ENCODE assay signal across 8 cellular contexts in genomic region chr16:4323845-4324478, GRCh38. TPM values are rescaled to one million over a fixed set of nuclear protein-coding genes. Genes with fewer than 3 reads are reported as not detected.
DNase-seq lines count a peak whose midpoint lies in the region; ATAC-seq and TF ChIP-seq lines count a peak whose summit lies in the region.

No MANE protein-coding gene starts in this region.

- DNase-seq in DMS53 (lab: John Stamatoyannopoulos, UW) = peak; percentile 20
- DNase-seq in DMS53 treated with DMSO at 0.1 percent for 48 hours (lab: John Stamatoyannopoulos, UW; ENCODE audit: unreplicated experiment) = no peak
- DNase-seq in epithelial cell of prostate (ENCODE audit: low read depth, low spot score) = no peak
- peak; percentile 79 for DNase-seq in mesenchymal stem cell
- peak; percentile 81 for DNase-seq in upper lobe of right lung
- DNase-seq in NAMALWA (ENCODE audit: low spot score) = no peak
- no peak for DNase-seq in activated CD4-positive, alpha-beta T cell treated with anti-CD3 and anti-CD28 coated beads for 48 hours

- H3K36me3 ChIP-seq in mesenchymal stem cell (ENCODE audit: control insufficient read depth in 1 of 2, insufficient read depth in 2 of 2, low read depth in 1 of 2, low read length in 2 of 2) (peaks cover 0 to 25% of the 10 kb centered on the region in 2 experiments), upper lobe of right lung (no peaks in the 10 kb centered on the region)

- intact Hi-C loops in upper lobe of right lung (cut with DNase I) = no loop called here

- H3K4me1 ChIP-seq in mesenchymal stem cell (ENCODE audit: control insufficient read depth, insufficient read depth, low read depth, low read length) (peaks cover 84% of the 10 kb centered on the region), upper lobe of right lung (peaks cover 74% of the 10 kb centered on the region)

- peak; percentile 56 for ATAC-seq in upper lobe of right lung
- no peak for ATAC-seq in GM19351 (IDR thresholded peaks at IDR 0.05; ENCODE audit: unreplicated experiment)

- no peak overlapping the region for H2BK5ac ChIP-seq in mesenchymal stem cell (ENCODE audit: low read depth, low read length, poor library complexity, severe bottlenecking)

- peak overlapping the region in 1 of 2 experiments; percentile 10 for H3K23ac ChIP-seq in mesenchymal stem cell (ENCODE audit: low read length in 2 of 2)

- H3K9me3 ChIP-seq in mesenchymal stem cell (ENCODE audit: control insufficient read depth, low read length) (no peaks in the 10 kb centered on the region), upper lobe of right lung (no peaks in the 10 kb centered on the region)

- no peak for TF ChIP-seq CTCF in upper lobe of right lung (IDR thresholded peaks at IDR 0.05)

- peak overlapping the region; percentile 50 for H2AK5ac ChIP-seq in mesenchymal stem cell (ENCODE audit: low read length, severe bottlenecking)

- peak overlapping the region; percentile 93 for H4K8ac ChIP-seq in mesenchymal stem cell (ENCODE audit: low read length)

- H2AFZ ChIP-seq in mesenchymal stem cell (ENCODE audit: low read depth, low read length) = no peak overlapping the region

- H3K4me3 ChIP-seq in mesenchymal stem cell (ENCODE audit: insufficient read depth in 1 of 2, low read depth in 1 of 2, low read length in 2 of 2) (no peak overlapping the region), upper lobe of right lung (no peak overlapping the region)

- peak overlapping the region; percentile 30 for H3K4me2 ChIP-seq in mesenchymal stem cell (ENCODE audit: low read length, poor library complexity, severe bottlenecking)

- H3K79me1 ChIP-seq in mesenchymal stem cell (replicated peaks; ENCODE audit: low read length, poor library complexity, severe bottlenecking) = peaks cover 26% of the 10 kb centered on the region

- peak overlapping the region; percentile 6 to 83 for H3K18ac ChIP-seq in mesenchymal stem cell (ENCODE audit: low read depth in 1 of 2, low read length in 2 of 2)

- no peak overlapping the region for H2BK120ac ChIP-seq in mesenchymal stem cell (ENCODE audit: low read depth, low read length)

- peak overlapping the region; percentile 55 to 91 for H3K4ac ChIP-seq in mesenchymal stem cell (ENCODE audit: low read depth in 1 of 2, low read length in 2 of 2)

- H3K9ac ChIP-seq in mesenchymal stem cell (ENCODE audit: low read length) = peak overlapping the region; percentile 59

- H3K27me3 ChIP-seq in mesenchymal stem cell (ENCODE audit: control insufficient read depth in 1 of 2, insufficient read depth in 1 of 2, low read length in 2 of 2) = no peaks in the 10 kb centered on the region
- H3K27me3 ChIP-seq in upper lobe of right lung = no peaks in the 10 kb centered on the region

- peak overlapping the region in 1 of 2 experiments; percentile 87 for H3K14ac ChIP-seq in mesenchymal stem cell (ENCODE audit: low read length in 2 of 2)

- 32% methylated on average over 12 of the region's 12 CpGs for WGBS in mesenchymal stem cell

- H4K91ac ChIP-seq in mesenchymal stem cell (ENCODE audit: low read length) = peak overlapping the region; percentile 67

- H2BK15ac ChIP-seq in mesenchymal stem cell (ENCODE audit: low read depth, poor library complexity, severe bottlenecking) = peak overlapping the region; percentile 82

- H2BK12ac ChIP-seq in mesenchymal stem cell (ENCODE audit: low read length in 2 of 2) = peak overlapping the region; percentile 44 to 94

- H3K27ac ChIP-seq in epithelial cell of prostate = peak overlapping the region; percentile 54
- peak overlapping the region; percentile 46 for H3K27ac ChIP-seq in mesenchymal stem cell (ENCODE audit: low read length, poor library complexity, severe bottlenecking)
- H3K27ac ChIP-seq in upper lobe of right lung = peak overlapping the region; percentile 83

RNA-seq across cellular contexts. Expression of gene GLIS2, which starts 8.1 kb away (rescaled TPM):
- polyA plus RNA-seq in mesenchymal stem cell (2013, experiment 1 of 2) = 20.9 TPM
- polyA plus RNA-seq in mesenchymal stem cell (2013, experiment 2 of 2) = 19.9 TPM
- 34.1 TPM for total RNA-seq in upper lobe of right lung

RNA-seq across cellular contexts. Expression of gene PAM16, which starts 27.2 kb away (rescaled TPM):
- 39.3 TPM for polyA plus RNA-seq in mesenchymal stem cell (2013, experiment 1 of 2)
- polyA plus RNA-seq in mesenchymal stem cell (2013, experiment 2 of 2) = 43.3 TPM
- total RNA-seq in upper lobe of right lung = 41.2 TPM

RNA-seq across cellular contexts. Expression of gene VASN, which starts 47.7 kb away (rescaled TPM):
- polyA plus RNA-seq in mesenchymal stem cell (2013, experiment 1 of 2) = 127 TPM
- 127 TPM for polyA plus RNA-seq in mesenchymal stem cell (2013, experiment 2 of 2)
- total RNA-seq in upper lobe of right lung = 20.3 TPM

RNA-seq across cellular contexts. Expression of gene TFAP4, which starts 51.1 kb away (rescaled TPM):
- 6.0 TPM for polyA plus RNA-seq in mesenchymal stem cell (2013, experiment 1 of 2)
- polyA plus RNA-seq in mesenchymal stem cell (2013, experiment 2 of 2) = 5.8 TPM
- 9.6 TPM for total RNA-seq in upper lobe of right lung

Comparison
In these comparisons a context has a peak if more than half of its experiments do, and no peak if none do; other contexts are left out.
1. DNase-seq: peak in DMS53 (single experiment), mesenchymal stem cell (single experiment) and upper lobe of right lung (single experiment); none in DMS53 treated with DMSO at 0.1 percent for 48 hours (single experiment), epithelial cell of prostate (single experiment), NAMALWA (single experiment) and activated CD4-positive, alpha-beta T cell treated with anti-CD3 and anti-CD28 coated beads for 48 hours (single experiment).
2. Peak in every context shown above with its lines, with median percentiles within 50 percentile points of each other: H3K27ac ChIP-seq.